Comparison of ENCODE assay signal across 13 cellular contexts in genomic region chr12:121404734-121405133, GRCh38.
DNase-seq lines count a peak whose midpoint lies in the region; TF ChIP-seq lines count a peak whose summit lies in the region.
"Had no signal": no experiment of that assay in that cellular context is flagged by ENCODE, and none has a peak within 500 bp of the region (broad histone marks: within the 10 kb centered on the region; RNA-seq: fewer than 3 reads in every experiment).

No MANE protein-coding gene starts in this region.

- DNase-seq in COLO668 (lab: John Stamatoyannopoulos, UW; ENCODE audit: unreplicated experiment) = peak; percentile 80
- peak; percentile 78 for DNase-seq in NCI-H128 (lab: John Stamatoyannopoulos, UW; ENCODE audit: unreplicated experiment)
- peak; percentile 74 for DNase-seq in NCI-H748 treated with DMSO at 0.1 percent for 48 hours (lab: John Stamatoyannopoulos, UW)
- DNase-seq in erythroblast (lab: John Stamatoyannopoulos, UW) = peak; percentile 27 to 52
- DNase-seq in activated naive CD4-positive, alpha-beta T cell treated with Interleukin-2 at 50 U/mL for 16 hours = no peak
- DNase-seq in activated gamma-delta T cell (lab: John Stamatoyannopoulos, UW) = no peak
- DNase-seq in foreskin fibroblast = no peak
- no peak for DNase-seq in cerebellar nuclear complex (lab: John Stamatoyannopoulos, UW)
- DNase-seq: activated CD4-positive, CD25-positive, alpha-beta regulatory T cell; AML-193; central memory CD4-positive, alpha-beta T cell; stimulated activated CD4-positive, alpha-beta T cell treated with anti-CD3 and anti-CD28 coated beads, Interleukin-4, amount 100 ng/mL, for 4 hours had no signal

- TF ChIP-seq POLR2A in erythroblast (IDR thresholded peaks at IDR 0.05; ENCODE audit: low read length) = no peak

- H3K4me3 ChIP-seq in foreskin fibroblast (ENCODE audit: low read depth in 1 of 2, low read length in 2 of 2) = no peak overlapping the region
- H3K4me3 ChIP-seq: gastroesophageal sphincter had no signal

- TF ChIP-seq CTCF in foreskin fibroblast (IDR thresholded peaks at IDR 0.05; ENCODE audit: low read depth, low read length) = no peak

Comparison
In these comparisons a context has a peak if more than half of its experiments do, and no peak if none do; other contexts are left out.
1. DNase-seq: peak in COLO668 (single experiment), NCI-H128 (single experiment), NCI-H748 treated with DMSO at 0.1 percent for 48 hours (single experiment) and erythroblast (2 of 2); none in activated naive CD4-positive, alpha-beta T cell treated with Interleukin-2 at 50 U/mL for 16 hours (single experiment), activated gamma-delta T cell (single experiment), foreskin fibroblast (0 of 2) and cerebellar nuclear complex (0 of 2).